In genomic region chr5:158286827-158287226, GRCh38 we compare ENCODE assay signal across 23 cellular contexts.
A peak's percentile ranks its signal among the peaks of the same experiment; 100 is the strongest.
DNase-seq lines count a peak whose midpoint lies in the region; ATAC-seq and TF ChIP-seq lines count a peak whose summit lies in the region.
"Had no signal": no experiment of that assay in that cellular context is flagged by ENCODE, and none has a peak within 500 bp of the region (broad histone marks: within the 10 kb centered on the region; RNA-seq: fewer than 3 reads in every experiment).

No MANE protein-coding gene starts in this region.

- H3K9me3 ChIP-seq in SK-N-SH (no peaks in the 10 kb centered on the region), colonic mucosa (no peaks in the 10 kb centered on the region)
- H3K9me3 ChIP-seq: HAP-1 had no signal

- 45% methylated on average over 1 of the region's 1 CpG for WGBS in SK-N-SH (ENCODE audit: low lambda C conversion rate)

- ATAC-seq in SK-N-SH treated with all-trans-retinoic acid at 6 μM for 48 hours (no peak), T-cell (replicated peaks in 1 of 4) (no peak)

- H3K4me1 ChIP-seq in SK-N-SH (ENCODE audit: control insufficient read depth in 1 of 2, insufficient read depth in 2 of 2, low read depth in 1 of 2, low read length in 1 of 2) = no peaks in the 10 kb centered on the region; a peak in 1 of 4 replicates
- H3K4me1 ChIP-seq in colonic mucosa = no peaks in the 10 kb centered on the region
- H3K4me1 ChIP-seq: HAP-1 had no signal

- H3K4me3 ChIP-seq in SK-N-SH (ENCODE audit: low read depth in 2 of 2, low read length in 1 of 2) (no peak overlapping the region), colonic mucosa (no peak overlapping the region)
- H3K4me3 ChIP-seq: HAP-1, PC-9 had no signal

- no peaks in the 10 kb centered on the region for H3K36me3 Mint-ChIP-seq in T-cell
- H3K36me3 Mint-ChIP-seq in activated CD4-positive, alpha-beta T cell treated with anti-CD3 and anti-CD28 coated beads, Interleukin-2, amount 10 ng/mL, durations not matched to agents 7 days and 5 days (ENCODE audit: low read depth) = no peaks in the 10 kb centered on the region

- TF ChIP-seq CTCF in SK-N-SH (IDR thresholded peaks at IDR 0.05) (no peak), RWPE1 (conservative IDR thresholded peaks at IDR 0.05; ENCODE audit: low read depth) (no peak), colonic mucosa (IDR thresholded peaks at IDR 0.05) (no peak)

- H4K20me1 ChIP-seq in SK-N-SH (ENCODE audit: insufficient read depth) = no peaks in the 10 kb centered on the region
- H4K20me1 ChIP-seq: BLaER1 treated with 17β-estradiol and CSF1 and Interleukin-3, amounts not matched to agents 10 nM and 100 nM had no signal

- TF ChIP-seq EP300 in SK-N-SH (IDR thresholded peaks at IDR 0.05; ENCODE audit: borderline replicate concordance in 1 of 2, low read depth in 1 of 2, low read length in 1 of 2) (no peak), Ishikawa (IDR thresholded peaks at IDR 0.05; ENCODE audit: borderline replicate concordance) (no peak)

- no peaks in the 10 kb centered on the region for H3F3A ChIP-seq in SK-N-SH (replicated peaks; ENCODE audit: insufficient read depth)

- H3K79me2 ChIP-seq in SK-N-SH (ENCODE audit: insufficient read depth) = no peaks in the 10 kb centered on the region

- POLR2A ChIA-PET in SK-N-SH (lab: Yijun Ruan, JAX) = no interaction called here
- POLR2A ChIA-PET in RWPE1 (lab: Yijun Ruan, JAX; ENCODE audit: low non-redundant PET) = no interaction called here
- POLR2A ChIA-PET in T-cell (lab: Charles Lee) = no interaction called here
- POLR2A ChIA-PET in activated CD4-positive, alpha-beta T cell treated with anti-CD3 and anti-CD28 coated beads, Interleukin-2, amount 10 ng/mL, durations not matched to agents 7 days and 5 days (lab: Charles Lee) = no interaction called here

- no peak overlapping the region for H3K4me2 ChIP-seq in SK-N-SH
- H3K4me2 ChIP-seq: PC-9 had no signal

- TF ChIP-seq RAD21 in SK-N-SH (IDR thresholded peaks at IDR 0.05; ENCODE audit: low read length) (no peak), Ishikawa (IDR thresholded peaks at IDR 0.05; ENCODE audit: low read depth) (no peak)

- H3K27ac Mint-ChIP-seq in T-cell = no peak overlapping the region
- H3K27ac Mint-ChIP-seq in activated CD4-positive, alpha-beta T cell treated with anti-CD3 and anti-CD28 coated beads, Interleukin-2, amount 10 ng/mL, durations not matched to agents 7 days and 5 days = no peak overlapping the region
- H3K27ac Mint-ChIP-seq: CD4-positive, alpha-beta T cell had no signal

- no peaks in the 10 kb centered on the region for H3K9me3 Mint-ChIP-seq in T-cell
- H3K9me3 Mint-ChIP-seq in activated CD4-positive, alpha-beta T cell treated with anti-CD3 and anti-CD28 coated beads, Interleukin-2, amount 10 ng/mL, durations not matched to agents 7 days and 5 days = no peaks in the 10 kb centered on the region
- H3K9me3 Mint-ChIP-seq: CD4-positive, alpha-beta T cell had no signal

- H2AFZ ChIP-seq in SK-N-SH (ENCODE audit: low read depth) = no peak overlapping the region
- H2AFZ ChIP-seq: PC-9 had no signal

- H3K9ac ChIP-seq in SK-N-SH = no peak overlapping the region
- H3K9ac ChIP-seq in colonic mucosa (ENCODE audit: low read depth in 2 of 2, low read length in 2 of 2) = no peak overlapping the region
- H3K9ac ChIP-seq: BLaER1 treated with 17β-estradiol and CSF1 and Interleukin-3, amounts not matched to agents 10 nM and 100 nM had no signal

- H3K36me3 ChIP-seq in SK-N-SH (replicated peaks in 1 of 2; ENCODE audit: control insufficient read depth in 1 of 2, insufficient read depth in 2 of 2, low read length in 1 of 2) (no peaks in the 10 kb centered on the region), colonic mucosa (no peaks in the 10 kb centered on the region)
- H3K36me3 ChIP-seq: HAP-1 had no signal

- H3K27ac ChIP-seq in SK-N-SH (ENCODE audit: low read depth in 2 of 2, low read length in 1 of 2) = no peak overlapping the region
- H3K27ac ChIP-seq in RWPE1 = no peak overlapping the region
- no peak overlapping the region for H3K27ac ChIP-seq in colonic mucosa
- H3K27ac ChIP-seq: BLaER1 treated with 17β-estradiol and CSF1 and Interleukin-3, amounts not matched to agents 10 nM and 100 nM; PC-9 had no signal

- no peak overlapping the region for H3K4me3 Mint-ChIP-seq in T-cell
- no peak overlapping the region for H3K4me3 Mint-ChIP-seq in activated CD4-positive, alpha-beta T cell treated with anti-CD3 and anti-CD28 coated beads, Interleukin-2, amount 10 ng/mL, durations not matched to agents 7 days and 5 days
- H3K4me3 Mint-ChIP-seq: CD4-positive, alpha-beta T cell had no signal

- H3K9me2 ChIP-seq in SK-N-SH = no peaks in the 10 kb centered on the region

- H3K4me1 Mint-ChIP-seq in T-cell = no peaks in the 10 kb centered on the region
- H3K4me1 Mint-ChIP-seq in activated CD4-positive, alpha-beta T cell treated with anti-CD3 and anti-CD28 coated beads, Interleukin-2, amount 10 ng/mL, durations not matched to agents 7 days and 5 days = no peaks in the 10 kb centered on the region

- H3K27me3 Mint-ChIP-seq in T-cell = peaks cover 0 to 4% of the 10 kb centered on the region in 2 donors
- H3K27me3 Mint-ChIP-seq in activated CD4-positive, alpha-beta T cell treated with anti-CD3 and anti-CD28 coated beads, Interleukin-2, amount 10 ng/mL, durations not matched to agents 7 days and 5 days = no peaks in the 10 kb centered on the region
- H3K27me3 Mint-ChIP-seq: CD4-positive, alpha-beta T cell had no signal

- CTCF ChIA-PET in SK-N-SH (lab: Yijun Ruan, JAX) = no interaction called here
- CTCF ChIA-PET in RWPE1 (lab: Yijun Ruan, JAX) = no interaction called here
- CTCF ChIA-PET in T-cell (lab: Charles Lee) = no interaction called here
- CTCF ChIA-PET in activated CD4-positive, alpha-beta T cell treated with anti-CD3 and anti-CD28 coated beads, Interleukin-2, amount 10 ng/mL, durations not matched to agents 7 days and 5 days (lab: Charles Lee) = no interaction called here

- intact Hi-C loops in colonic mucosa (cut with DNase I) = no loop called here

- DNase-seq in SK-N-SH (no peak), RWPE1 (ENCODE audit: low spot score) (peak; percentile 18), colonic mucosa (no peak), T-cell (no peak)
- no peak for DNase-seq in activated CD4-positive, alpha-beta T cell treated with anti-CD3 and anti-CD28 coated beads, Interleukin-2, amount 10 ng/mL, durations not matched to agents 7 days and 5 days
- DNase-seq: 8988T; AML-193; CD4-positive, alpha-beta T cell; COR-L47; DMS79; EL; GDM1; GOT3; NCI-H2029; NCI-H526; NCI-H82; PC-9; RPMI8226; SHP77 had no signal

- H3K27me3 ChIP-seq in SK-N-SH (ENCODE audit: insufficient read depth) (no peaks in the 10 kb centered on the region), colonic mucosa (no peaks in the 10 kb centered on the region)
- H3K27me3 ChIP-seq: BLaER1 treated with 17β-estradiol and CSF1 and Interleukin-3, amounts not matched to agents 10 nM and 100 nM had no signal

TF ChIP-seq in SK-N-SH, 30 proteins besides CTCF, POLR2A, EP300 and RAD21:
- TF ChIP-seq GABPA (IDR thresholded peaks at IDR 0.05; ENCODE audit: low read depth) = no peak
- TF ChIP-seq USF1 (IDR thresholded peaks at IDR 0.05; ENCODE audit: borderline replicate concordance, low read depth) = 0 out of 2 replicates have a peak, but pooled peaks have one; percentile 11

TF ChIP-seq in SK-N-SH treated with all-trans-retinoic acid at 6 μM for 48 hours, 23 proteins besides CTCF, POLR2A, EP300 and RAD21:
- no peak for TF ChIP-seq GLIS3 (CRISPR knock-in tag; IDR thresholded peaks at IDR 0.05)

TF ChIP-seq in Ishikawa, 13 proteins besides CTCF, POLR2A, EP300 and RAD21:
- TF ChIP-seq TCF12 (IDR thresholded peaks at IDR 0.05; ENCODE audit: low read depth) (no peak), CREB1 (IDR thresholded peaks at IDR 0.05; ENCODE audit: low read depth) (no peak), REST (IDR thresholded peaks at IDR 0.05; ENCODE audit: low read depth) (no peak), TEAD4 (IDR thresholded peaks at IDR 0.05) (no peak), USF1 (IDR thresholded peaks at IDR 0.05) (peak; percentile 64)
